Comparison of ENCODE assay signal across 8 cellular contexts in genomic region chr12:66409195-66409871, GRCh38.
DNase-seq lines count a peak whose midpoint lies in the region; ATAC-seq and TF ChIP-seq lines count a peak whose summit lies in the region.

No MANE protein-coding gene starts in this region.

- peaks cover 51% of the 10 kb centered on the region for H3K27me3 Mint-ChIP-seq in central memory CD8-positive, alpha-beta T cell

- H3K9me3 Mint-ChIP-seq in central memory CD8-positive, alpha-beta T cell = peaks cover 3% of the 10 kb centered on the region

- ATAC-seq in central memory CD8-positive, alpha-beta T cell (replicated peaks; ENCODE audit: extremely low read depth, poor library complexity, severe bottlenecking) = no peak
- ATAC-seq in upper lobe of right lung (peak; percentile 64), HG02588 (IDR thresholded peaks at IDR 0.05; ENCODE audit: unreplicated experiment) (no peak)

- H3K27me3 ChIP-seq in HL-60 (ENCODE audit: insufficient read depth, poor library complexity, severe bottlenecking) = no peaks in the 10 kb centered on the region
- H3K27me3 ChIP-seq in upper lobe of right lung = no peaks in the 10 kb centered on the region

- H3K36me3 ChIP-seq in upper lobe of right lung = no peaks in the 10 kb centered on the region

- no peaks in the 10 kb centered on the region for H3K4me1 Mint-ChIP-seq in central memory CD8-positive, alpha-beta T cell

- H3K4me3 ChIP-seq in HL-60 (replicated peaks; ENCODE audit: insufficient read depth, low read length) (no peak overlapping the region), upper lobe of right lung (no peak overlapping the region)

- H3K4me3 Mint-ChIP-seq in central memory CD8-positive, alpha-beta T cell = no peak overlapping the region

- H3K27ac Mint-ChIP-seq in central memory CD8-positive, alpha-beta T cell (ENCODE audit: low read depth) = no peak overlapping the region

- H3K27ac ChIP-seq in HL-60 (replicated peaks) (peak overlapping the region; percentile 67), upper lobe of right lung (no peak overlapping the region)

- intact Hi-C loops in upper lobe of right lung (cut with DNase I) = no loop called here

- no peaks in the 10 kb centered on the region for H3K4me1 ChIP-seq in upper lobe of right lung

- DNase-seq in SIG-M5 treated with dmso at 0.1 percent for 504 hours (lab: John Stamatoyannopoulos, UW; ENCODE audit: unreplicated experiment) (peak; percentile 85), SIG-M5 (lab: John Stamatoyannopoulos, UW) (no peak), HL-60 (ENCODE audit: low read depth in 1 of 2, low spot score in 1 of 2) (peak; percentile 43 to 74), SK-N-DZ (ENCODE audit: low spot score) (peak; percentile 60), lung microvascular endothelial cell (ENCODE audit: low read depth in 2 of 2) (peak; percentile 71 to 78), upper lobe of right lung (no peak)
- DNase-seq in central memory CD8-positive, alpha-beta T cell (ENCODE audit: low spot score in 2 of 2) = peak; percentile 25

- peaks cover 2% of the 10 kb centered on the region for H3K36me3 Mint-ChIP-seq in central memory CD8-positive, alpha-beta T cell (ENCODE audit: insufficient read depth)

- TF ChIP-seq CTCF in HL-60 (IDR thresholded peaks at IDR 0.05; ENCODE audit: insufficient read depth, low read length) = peak; percentile 35
- TF ChIP-seq CTCF in upper lobe of right lung (IDR thresholded peaks at IDR 0.05) = peak; percentile 70

- no peaks in the 10 kb centered on the region for H3K9me3 ChIP-seq in upper lobe of right lung

Comparison
In these comparisons a context has a peak if more than half of its experiments do, and no peak if none do; other contexts are left out.
1. DNase-seq: peak in SIG-M5 treated with dmso at 0.1 percent for 504 hours (single experiment), HL-60 (2 of 2), SK-N-DZ (single experiment), central memory CD8-positive, alpha-beta T cell (2 of 2) and lung microvascular endothelial cell (2 of 2); none in SIG-M5 (single experiment) and upper lobe of right lung (single experiment).